Comparison of ENCODE assay signal across 22 cellular contexts in genomic region chr6:151731313-151731712, GRCh38.
"Had no signal": no experiment of that assay in that cellular context is flagged by ENCODE, and none has a peak within 500 bp of the region (broad histone marks: within the 10 kb centered on the region; RNA-seq: fewer than 3 reads in every experiment).

No MANE protein-coding gene starts in this region.

- H3K27ac Mint-ChIP-seq: naive thymus-derived CD8-positive, alpha-beta T cell; nephron progenitor cell; stimulated activated memory B cell treated with anti-CD40 and anti-IgM and Interleukin-4, amounts not matched to agents 10 μg/mL and 1 μg/mL and 100 μg/mL, for 72 hours; type B pancreatic cell had no signal

- H3K4me1 ChIP-seq: esophagus muscularis mucosa, foreskin keratinocyte, left ventricle myocardium inferior, lower lobe of right lung, testis, tibial artery had no signal

- ATAC-seq: foreskin keratinocyte; lower lobe of right lung; naive thymus-derived CD8-positive, alpha-beta T cell; sciatic nerve; stimulated activated memory B cell treated with anti-CD40 and anti-IgM and Interleukin-4, amounts not matched to agents 10 μg/mL and 1 μg/mL and 100 μg/mL, for 72 hours; stimulated activated naive CD8-positive, alpha-beta T cell treated with anti-CD3 and anti-CD28 coated beads, Interleukin-15, Interleukin-2, amounts not matched to agents 100 U/mL and 50 U/mL, for 24 hours had no signal

- H3K27ac ChIP-seq: coronary artery, esophagus muscularis mucosa, foreskin keratinocyte, left ventricle myocardium inferior, lower lobe of right lung, ovary, testis, tibial artery had no signal

- H3K36me3 ChIP-seq: esophagus muscularis mucosa, left ventricle myocardium inferior, lower lobe of right lung, ovary, tibial artery had no signal

- H3K4me3 Mint-ChIP-seq: central memory CD8-positive, alpha-beta T cell; naive thymus-derived CD8-positive, alpha-beta T cell; nephron progenitor cell; stimulated activated memory B cell treated with anti-CD40 and anti-IgM and Interleukin-4, amounts not matched to agents 10 μg/mL and 1 μg/mL and 100 μg/mL, for 72 hours; type B pancreatic cell had no signal

- H3K9me3 Mint-ChIP-seq: central memory CD8-positive, alpha-beta T cell; type B pancreatic cell had no signal

- H3K9me3 ChIP-seq: lower lobe of right lung, ovary, testis had no signal

- H3K4me1 Mint-ChIP-seq: central memory CD8-positive, alpha-beta T cell; naive thymus-derived CD8-positive, alpha-beta T cell; nephron progenitor cell had no signal

- H3K4me3 ChIP-seq: coronary artery, esophagus muscularis mucosa, left ventricle myocardium inferior, lower lobe of right lung, ovary, testis, tibial artery had no signal

- H3K27me3 Mint-ChIP-seq: central memory CD8-positive, alpha-beta T cell; stimulated activated memory B cell treated with anti-CD40 and anti-IgM and Interleukin-4, amounts not matched to agents 10 μg/mL and 1 μg/mL and 100 μg/mL, for 72 hours; type B pancreatic cell had no signal

- DNase-seq: dermis blood vessel endothelial cell; effector memory CD4-positive, alpha-beta T cell; foreskin keratinocyte; kidney; left ventricle myocardium inferior; lower lobe of right lung; naive thymus-derived CD8-positive, alpha-beta T cell; nephron progenitor cell; occipital lobe; ovary; retina; stimulated activated CD4-positive, alpha-beta T cell treated with anti-CD3 and anti-CD28 coated beads, Interleukin-4, amount 100 ng/mL, for 4 hours; stimulated activated naive CD8-positive, alpha-beta T cell treated with anti-CD3 and anti-CD28 coated beads, Interleukin-15, Interleukin-2, amounts not matched to agents 100 U/mL and 50 U/mL, for 24 hours; substantia nigra; testis; tibial artery had no signal

- H3K27me3 ChIP-seq: esophagus muscularis mucosa, foreskin keratinocyte, ovary, testis, tibial artery had no signal

- H3K36me3 Mint-ChIP-seq: type B pancreatic cell had no signal
